32 cellular contexts compared by ENCODE assay signal in genomic region chr2:177964892-177965291, GRCh38.
"Had no signal": no experiment of that assay in that cellular context is flagged by ENCODE, and none has a peak within 500 bp of the region (broad histone marks: within the 10 kb centered on the region; RNA-seq: fewer than 3 reads in every experiment).

No MANE protein-coding gene starts in this region.

- H3K4me2 ChIP-seq: hepatocyte had no signal

- H3K4me1 Mint-ChIP-seq: activated CD4-positive, alpha-beta T cell treated with anti-CD3 and anti-CD28 coated beads for 36 hours; activated CD4-positive, alpha-beta T cell treated with anti-CD3 and anti-CD28 coated beads, Interleukin-2, amount 10 ng/mL, durations not matched to agents 24 days and 14 days; activated CD8-positive, alpha-beta memory T cell treated with anti-CD3 and anti-CD28 coated beads, Interleukin-2, amount 10 ng/mL, durations not matched to agents 7 days and 5 days; activated naive CD4-positive, alpha-beta T cell treated with anti-CD3 and anti-CD28 coated beads, Interleukin-2, amount 50 U/mL, for 24 hours; activated naive CD8-positive, alpha-beta T cell treated with anti-CD3 and anti-CD28 coated beads for 36 hours; activated naive CD8-positive, alpha-beta T cell treated with anti-CD3 and anti-CD28 coated beads, Interleukin-2, amount 50 U/mL, for 24 hours had no signal

- H3K36me3 Mint-ChIP-seq: activated CD4-positive, alpha-beta memory T cell treated with anti-CD3 and anti-CD28 coated beads for 36 hours; activated CD8-positive, alpha-beta memory T cell treated with anti-CD3 and anti-CD28 coated beads, Interleukin-2, amount 10 ng/mL, durations not matched to agents 7 days and 5 days; activated naive CD4-positive, alpha-beta T cell treated with anti-CD3 and anti-CD28 coated beads, Interleukin-2, amount 50 U/mL, for 24 hours; activated naive CD8-positive, alpha-beta T cell treated with anti-CD3 and anti-CD28 coated beads for 36 hours had no signal

- H3K27ac ChIP-seq: adrenal gland, body of pancreas, esophagus muscularis mucosa, foreskin keratinocyte, gastrocnemius medialis, heart right ventricle, hepatocyte had no signal

- H3K27me3 Mint-ChIP-seq: activated naive CD8-positive, alpha-beta T cell treated with anti-CD3 and anti-CD28 coated beads for 36 hours had no signal

- DNase-seq: activated CD4-positive, alpha-beta memory T cell treated with anti-CD3 and anti-CD28 coated beads for 36 hours; activated CD4-positive, alpha-beta T cell treated with anti-CD3 and anti-CD28 coated beads for 36 hours; activated CD4-positive, CD25-positive, alpha-beta regulatory T cell; activated CD4-positive, CD25-positive, alpha-beta regulatory T cell treated with anti-CD3 and anti-CD28 coated beads, Interleukin-2, amount 50 U/mL, for 72 hours; activated CD8-positive, alpha-beta memory T cell treated with anti-CD3 and anti-CD28 coated beads, Interleukin-2, amount 10 ng/mL, durations not matched to agents 7 days and 5 days; activated CD8-positive, alpha-beta memory T cell treated with anti-CD3 and anti-CD28 coated beads, Interleukin-2, amount 50 U/mL, for 4 hours; activated CD8-positive, alpha-beta T cell treated with anti-CD3 and anti-CD28 coated beads, Interleukin-2, amount 10 ng/mL, durations not matched to agents 7 days and 5 days; activated effector memory CD4-positive, alpha-beta T cell treated with anti-CD3 and anti-CD28 coated beads, Interleukin-2, amount 50 U/mL, for 16 hours; activated naive CD4-positive, alpha-beta T cell treated with anti-CD3 and anti-CD28 coated beads for 36 hours; activated naive CD8-positive, alpha-beta T cell treated with anti-CD3 and anti-CD28 coated beads for 36 hours; activated naive CD8-positive, alpha-beta T cell treated with anti-CD3 and anti-CD28 coated beads, Interleukin-2, amount 50 U/mL, for 24 hours; activated T-cell treated with anti-CD3 and anti-CD28 coated beads, Interleukin-2, amount 50 U/mL, for 1 hour; activated T-cell treated with anti-CD3 and anti-CD28 coated beads, Interleukin-2, amount 50 U/mL, for 48 hours; adrenal gland; amygdala; aorta; body of pancreas; caudate nucleus; cortex of kidney; dermis blood vessel endothelial cell; effector CD4-positive, alpha-beta T cell; effector memory CD8-positive, alpha-beta T cell; erythroblast; foreskin keratinocyte; gastrocnemius medialis; heart right ventricle had no signal

- H3K27me3 ChIP-seq: adrenal gland, body of pancreas, esophagus muscularis mucosa, foreskin keratinocyte, gastrocnemius medialis, heart right ventricle, hepatocyte had no signal

- H3K9me3 Mint-ChIP-seq: activated CD4-positive, alpha-beta memory T cell treated with anti-CD3 and anti-CD28 coated beads for 36 hours; activated CD4-positive, alpha-beta T cell treated with anti-CD3 and anti-CD28 coated beads, Interleukin-2, amount 10 ng/mL, durations not matched to agents 24 days and 14 days; activated naive CD4-positive, alpha-beta T cell treated with anti-CD3 and anti-CD28 coated beads for 36 hours; activated naive CD4-positive, alpha-beta T cell treated with anti-CD3 and anti-CD28 coated beads, Interleukin-2, amount 50 U/mL, for 24 hours; activated naive CD8-positive, alpha-beta T cell treated with anti-CD3 and anti-CD28 coated beads for 36 hours; activated naive CD8-positive, alpha-beta T cell treated with anti-CD3 and anti-CD28 coated beads, Interleukin-2, amount 50 U/mL, for 24 hours; activated T-helper 1 cell treated with anti-CD3 and anti-CD28 coated beads, Interleukin-12 subunit alpha, Interleukin-12 subunit beta, Interleukin-2, Interleukin-4 antibody, amounts not matched to agents 30 ng/mL and 10 ng/mL and 1 ng/mL, durations not matched to agents 14 hours and 24 hours and 36 hours; activated T-helper 2 cell treated with anti-CD3 and anti-CD28 coated beads, Interferon-gamma antibody, Interleukin-2, Interleukin-4, amounts not matched to agents 10 μg/mL and 5 μg/mL and 100 μg/mL, durations not matched to agents 14 hours and 24 hours and 36 hours; effector memory CD8-positive, alpha-beta T cell had no signal

- H3K4me3 ChIP-seq: adrenal gland, body of pancreas, esophagus muscularis mucosa, gastrocnemius medialis, heart right ventricle, hepatocyte had no signal

- H3K36me3 ChIP-seq: adrenal gland, esophagus muscularis mucosa, gastrocnemius medialis, heart right ventricle had no signal

- H3K27ac Mint-ChIP-seq: activated CD4-positive, alpha-beta memory T cell treated with anti-CD3 and anti-CD28 coated beads for 36 hours; activated CD4-positive, alpha-beta T cell treated with anti-CD3 and anti-CD28 coated beads for 36 hours; activated CD4-positive, alpha-beta T cell treated with anti-CD3 and anti-CD28 coated beads, Interleukin-2, amount 10 ng/mL, durations not matched to agents 24 days and 14 days; activated CD8-positive, alpha-beta memory T cell treated with anti-CD3 and anti-CD28 coated beads, Interleukin-2, amount 10 ng/mL, durations not matched to agents 7 days and 5 days; activated CD8-positive, alpha-beta T cell treated with anti-CD3 and anti-CD28 coated beads, Interleukin-2, amount 10 ng/mL, durations not matched to agents 7 days and 5 days; activated naive CD4-positive, alpha-beta T cell treated with anti-CD3 and anti-CD28 coated beads for 36 hours; activated naive CD4-positive, alpha-beta T cell treated with anti-CD3 and anti-CD28 coated beads, Interleukin-2, amount 50 U/mL, for 24 hours; activated naive CD8-positive, alpha-beta T cell treated with anti-CD3 and anti-CD28 coated beads for 36 hours; activated naive CD8-positive, alpha-beta T cell treated with anti-CD3 and anti-CD28 coated beads, Interleukin-2, amount 50 U/mL, for 24 hours; activated T-helper 1 cell treated with anti-CD3 and anti-CD28 coated beads, Interleukin-12 subunit alpha, Interleukin-12 subunit beta, Interleukin-2, Interleukin-4 antibody, amounts not matched to agents 30 ng/mL and 10 ng/mL and 1 ng/mL, durations not matched to agents 14 hours and 24 hours and 36 hours; activated T-helper 2 cell treated with anti-CD3 and anti-CD28 coated beads, Interferon-gamma antibody, Interleukin-2, Interleukin-4, amounts not matched to agents 10 μg/mL and 5 μg/mL and 100 μg/mL, durations not matched to agents 14 hours and 24 hours and 36 hours; effector memory CD8-positive, alpha-beta T cell had no signal

- H3K79me2 ChIP-seq: hepatocyte had no signal

- H3K4me1 ChIP-seq: adrenal gland, esophagus muscularis mucosa, foreskin keratinocyte, gastrocnemius medialis, heart right ventricle had no signal

- H3K4me3 Mint-ChIP-seq: activated CD4-positive, alpha-beta memory T cell treated with anti-CD3 and anti-CD28 coated beads for 36 hours; activated CD4-positive, alpha-beta T cell treated with anti-CD3 and anti-CD28 coated beads for 36 hours; activated CD4-positive, alpha-beta T cell treated with anti-CD3 and anti-CD28 coated beads, Interleukin-2, amount 10 ng/mL, durations not matched to agents 24 days and 14 days; activated CD8-positive, alpha-beta memory T cell treated with anti-CD3 and anti-CD28 coated beads, Interleukin-2, amount 10 ng/mL, durations not matched to agents 7 days and 5 days; activated CD8-positive, alpha-beta T cell treated with anti-CD3 and anti-CD28 coated beads, Interleukin-2, amount 10 ng/mL, durations not matched to agents 7 days and 5 days; activated naive CD4-positive, alpha-beta T cell treated with anti-CD3 and anti-CD28 coated beads for 36 hours; activated naive CD4-positive, alpha-beta T cell treated with anti-CD3 and anti-CD28 coated beads, Interleukin-2, amount 50 U/mL, for 24 hours; activated naive CD8-positive, alpha-beta T cell treated with anti-CD3 and anti-CD28 coated beads for 36 hours; activated naive CD8-positive, alpha-beta T cell treated with anti-CD3 and anti-CD28 coated beads, Interleukin-2, amount 50 U/mL, for 24 hours; activated T-helper 1 cell treated with anti-CD3 and anti-CD28 coated beads, Interleukin-12 subunit alpha, Interleukin-12 subunit beta, Interleukin-2, Interleukin-4 antibody, amounts not matched to agents 30 ng/mL and 10 ng/mL and 1 ng/mL, durations not matched to agents 14 hours and 24 hours and 36 hours; effector memory CD8-positive, alpha-beta T cell had no signal

- ATAC-seq: activated CD4-positive, alpha-beta T cell treated with anti-CD3 and anti-CD28 coated beads for 36 hours; activated CD8-positive, alpha-beta memory T cell treated with anti-CD3 and anti-CD28 coated beads, Interleukin-2, amount 10 ng/mL, durations not matched to agents 7 days and 5 days; activated CD8-positive, alpha-beta T cell treated with anti-CD3 and anti-CD28 coated beads, Interleukin-2, amount 10 ng/mL, durations not matched to agents 7 days and 5 days; activated naive CD8-positive, alpha-beta T cell treated with anti-CD3 and anti-CD28 coated beads, Interleukin-2, amount 50 U/mL, for 24 hours; body of pancreas; effector memory CD8-positive, alpha-beta T cell; foreskin keratinocyte; gastrocnemius medialis; heart right ventricle had no signal

- H2AFZ ChIP-seq: hepatocyte had no signal
